14 cellular contexts compared by ENCODE assay signal in the genomic region with DNA sequence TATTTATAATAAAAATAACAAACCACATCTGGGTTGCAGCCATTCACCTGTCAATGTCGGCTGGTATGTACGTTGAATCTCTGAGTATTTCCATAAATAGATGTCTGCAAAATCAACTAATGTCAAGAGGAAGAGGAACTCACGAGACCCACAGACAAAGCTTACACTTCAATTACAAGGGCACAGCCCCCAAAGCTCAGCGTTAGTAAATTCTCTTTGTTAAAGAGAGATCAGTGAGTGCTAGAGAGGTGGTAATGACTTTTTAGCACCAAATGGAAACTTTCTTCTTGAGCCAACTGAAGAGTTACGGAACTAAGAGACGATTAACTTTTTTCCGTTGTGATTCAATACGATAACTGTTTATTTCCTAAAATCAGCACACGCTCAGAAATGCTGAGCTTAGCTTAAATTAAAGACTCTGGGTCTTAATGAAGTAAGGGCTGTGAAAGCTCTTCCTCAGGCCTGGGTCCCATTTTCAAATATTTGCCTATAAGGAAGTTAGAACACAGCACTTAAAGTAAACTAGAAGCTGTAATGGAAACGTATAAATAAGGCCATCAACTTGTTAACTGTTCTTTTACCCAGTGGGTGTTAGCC. TPM values are rescaled to one million over a fixed set of nuclear protein-coding genes. Genes with fewer than 3 reads are reported as not detected.
DNase-seq lines count a peak whose midpoint lies in the region; ATAC-seq and TF ChIP-seq lines count a peak whose summit lies in the region.
"Had no signal": no experiment of that assay in that cellular context is flagged by ENCODE, and none has a peak within 500 bp of the region (broad histone marks: within the 10 kb centered on the region; RNA-seq: fewer than 3 reads in every experiment).

No MANE protein-coding gene starts in this region.

- H3K4me1 ChIP-seq in OCI-LY7 (ENCODE audit: insufficient read depth, low read length, poor library complexity, severe bottlenecking): peaks cover 51% of the 10 kb centered on the region

- no TSS peak for BruUV-seq in OCI-LY7 (replicated peaks; lab: Mats Ljungman, UMichigan)

- peak overlapping the region; percentile 60 for H3K4me3 ChIP-seq in OCI-LY7 (ENCODE audit: low read depth, low read length, poor library complexity, severe bottlenecking)
- H3K4me3 ChIP-seq: upper lobe of left lung had no signal

- POLR2A ChIA-PET in OCI-LY7 (lab: Charles Lee): interaction anchor here (0.7 to 4.5 kb wide), 13 partner anchors 9 to 57 kb away, joined by 3 to 34 read pairs (median 9); partner anchors contain the start of genes HPS4, SRRD and TFIP11

- H3K4me1 Mint-ChIP-seq in activated T-cell treated with anti-CD3 and anti-CD28 coated beads, Interleukin-2, amount 50 U/mL, for 24 hours (ENCODE audit: low read depth): peaks cover 35% of the 10 kb centered on the region
- H3K4me1 Mint-ChIP-seq in activated T-cell treated with anti-CD3 and anti-CD28 coated beads, Interleukin-2, amount 50 U/mL, for 4 hours (ENCODE audit: low read depth): peaks cover 17% of the 10 kb centered on the region
- peaks cover 18% of the 10 kb centered on the region for H3K4me1 Mint-ChIP-seq in dendritic cell treated with granulocyte-macrophage colony-stimulating factor and Interleukin-4, amounts not matched to agents 40 ng/mL and 50 ng/mL, for 4 days (ENCODE audit: low read depth)
- peaks cover 51% of the 10 kb centered on the region for H3K4me1 Mint-ChIP-seq in stimulated activated naive CD8-positive, alpha-beta T cell treated with anti-CD3 and anti-CD28 coated beads, Interleukin-15, Interleukin-2, amounts not matched to agents 100 ng/mL and 50 ng/mL, for 24 hours (ENCODE audit: low read depth)

- intact Hi-C loops in OCI-LY7 (cut with micrococcal nuclease; ENCODE audit: unreplicated experiment): loop anchor here (1.0 to 5.0 kb wide), 3 partner anchors 42 to 80 kb away; no protein-coding TSS in a partner anchor
- intact Hi-C loops in dendritic cell treated with granulocyte-macrophage colony-stimulating factor and Interleukin-4, amounts not matched to agents 40 ng/mL and 50 ng/mL, for 4 days (cut with micrococcal nuclease): no loop called here

- H4K20me1 ChIP-seq in OCI-LY7 (ENCODE audit: insufficient read depth, low read length): no peaks in the 10 kb centered on the region

- H3K4me3 Mint-ChIP-seq in activated T-cell treated with anti-CD3 and anti-CD28 coated beads, Interleukin-2, amount 50 U/mL, for 24 hours: no peak overlapping the region
- no peak overlapping the region for H3K4me3 Mint-ChIP-seq in activated T-cell treated with anti-CD3 and anti-CD28 coated beads, Interleukin-2, amount 50 U/mL, for 4 hours
- no peak overlapping the region for H3K4me3 Mint-ChIP-seq in dendritic cell treated with granulocyte-macrophage colony-stimulating factor and Interleukin-4, amounts not matched to agents 40 ng/mL and 50 ng/mL, for 4 days
- peak overlapping the region; percentile 28 for H3K4me3 Mint-ChIP-seq in stimulated activated naive CD8-positive, alpha-beta T cell treated with anti-CD3 and anti-CD28 coated beads, Interleukin-15, Interleukin-2, amounts not matched to agents 100 ng/mL and 50 ng/mL, for 24 hours

- DNase-seq in activated T-cell treated with anti-CD3 and anti-CD28 coated beads, Interleukin-2, amount 50 U/mL, for 24 hours: no peak
- DNase-seq in activated T-cell treated with anti-CD3 and anti-CD28 coated beads, Interleukin-2, amount 50 U/mL, for 4 hours: no peak
- peak; percentile 88 for DNase-seq in OCI-LY7 (ENCODE audit: low spot score)
- DNase-seq in G401 (ENCODE audit: low spot score): no peak
- DNase-seq in erythroblast (lab: John Stamatoyannopoulos, UW): no peak
- DNase-seq: ACHN, NCI-H1105, NCI-H345, T-helper 2 cell, upper lobe of left lung had no signal

- H3K36me3 Mint-ChIP-seq in activated T-cell treated with anti-CD3 and anti-CD28 coated beads, Interleukin-2, amount 50 U/mL, for 24 hours (ENCODE audit: low read depth): peaks cover 88% of the 10 kb centered on the region
- peaks cover 31% of the 10 kb centered on the region for H3K36me3 Mint-ChIP-seq in activated T-cell treated with anti-CD3 and anti-CD28 coated beads, Interleukin-2, amount 50 U/mL, for 4 hours (ENCODE audit: insufficient read depth)
- H3K36me3 Mint-ChIP-seq in dendritic cell treated with granulocyte-macrophage colony-stimulating factor and Interleukin-4, amounts not matched to agents 40 ng/mL and 50 ng/mL, for 4 days (ENCODE audit: low read depth): peaks cover 90% of the 10 kb centered on the region
- peaks cover 65% of the 10 kb centered on the region for H3K36me3 Mint-ChIP-seq in stimulated activated naive CD8-positive, alpha-beta T cell treated with anti-CD3 and anti-CD28 coated beads, Interleukin-15, Interleukin-2, amounts not matched to agents 100 ng/mL and 50 ng/mL, for 24 hours (ENCODE audit: low read depth)

- CTCF ChIA-PET in OCI-LY7 (lab: Charles Lee; ENCODE audit: unreplicated experiment): interaction anchor here (0.6 kb wide), 1 partner anchor 108 kb away, joined by 3 read pairs; no protein-coding TSS in a partner anchor

- no peaks in the 10 kb centered on the region; the same call in 1 of the 2 replicates for H3K79me2 ChIP-seq in OCI-LY7 (ENCODE audit: insufficient read depth, low read depth, low read length)

- in situ Hi-C loops in G401 (cut with HindIII; ENCODE audit: low sequenced_read_pairs): no loop called here

- H3K27ac ChIP-seq in OCI-LY7 (ENCODE audit: low read depth, low read length, poor library complexity, severe bottlenecking): peak overlapping the region; percentile 98

- peak overlapping the region; percentile 86 for H3K4me2 ChIP-seq in OCI-LY7 (ENCODE audit: low read length)

- H2AFZ ChIP-seq in OCI-LY7 (ENCODE audit: low read length): peak overlapping the region; percentile 53; the same call in 1 of the 2 replicates

- H3K9me3 Mint-ChIP-seq in activated T-cell treated with anti-CD3 and anti-CD28 coated beads, Interleukin-2, amount 50 U/mL, for 24 hours: no peaks in the 10 kb centered on the region
- H3K9me3 Mint-ChIP-seq in activated T-cell treated with anti-CD3 and anti-CD28 coated beads, Interleukin-2, amount 50 U/mL, for 4 hours: no peaks in the 10 kb centered on the region
- H3K9me3 Mint-ChIP-seq in dendritic cell treated with granulocyte-macrophage colony-stimulating factor and Interleukin-4, amounts not matched to agents 40 ng/mL and 50 ng/mL, for 4 days: no peaks in the 10 kb centered on the region
- H3K9me3 Mint-ChIP-seq in stimulated activated naive CD8-positive, alpha-beta T cell treated with anti-CD3 and anti-CD28 coated beads, Interleukin-15, Interleukin-2, amounts not matched to agents 100 ng/mL and 50 ng/mL, for 24 hours: no peaks in the 10 kb centered on the region

- peaks cover 30% of the 10 kb centered on the region; the same call in 1 of the 2 replicates for H3K36me3 ChIP-seq in OCI-LY7 (ENCODE audit: insufficient read depth, low read length)

- no peaks in the 10 kb centered on the region for H3K9me2 ChIP-seq in OCI-LY7 (ENCODE audit: insufficient read depth, low read length)

- peak overlapping the region; percentile 57 for H3K27ac Mint-ChIP-seq in activated T-cell treated with anti-CD3 and anti-CD28 coated beads, Interleukin-2, amount 50 U/mL, for 24 hours
- H3K27ac Mint-ChIP-seq in dendritic cell treated with granulocyte-macrophage colony-stimulating factor and Interleukin-4, amounts not matched to agents 40 ng/mL and 50 ng/mL, for 4 days: peak overlapping the region; percentile 74
- H3K27ac Mint-ChIP-seq in stimulated activated naive CD8-positive, alpha-beta T cell treated with anti-CD3 and anti-CD28 coated beads, Interleukin-15, Interleukin-2, amounts not matched to agents 100 ng/mL and 50 ng/mL, for 24 hours: peak overlapping the region; percentile 65

- TF ChIP-seq POLR2A in erythroblast (IDR thresholded peaks at IDR 0.05; ENCODE audit: low read length): no peak

- no peak for ATAC-seq in activated T-cell treated with anti-CD3 and anti-CD28 coated beads, Interleukin-2, amount 50 U/mL, for 4 hours
- no peak for ATAC-seq in HG03354 (IDR thresholded peaks at IDR 0.05; ENCODE audit: poor library complexity, severe bottlenecking, unreplicated experiment)
- ATAC-seq: Panc1 had no signal

- TF ChIP-seq CTCF in OCI-LY7 (conservative IDR thresholded peaks at IDR 0.05; ENCODE audit: low read length): no peak

- H3K9me3 ChIP-seq in OCI-LY7 (ENCODE audit: low read length): no peaks in the 10 kb centered on the region
- H3K9me3 ChIP-seq: upper lobe of left lung had no signal

- no peaks in the 10 kb centered on the region for H3K27me3 Mint-ChIP-seq in activated T-cell treated with anti-CD3 and anti-CD28 coated beads, Interleukin-2, amount 50 U/mL, for 24 hours
- no peaks in the 10 kb centered on the region for H3K27me3 Mint-ChIP-seq in activated T-cell treated with anti-CD3 and anti-CD28 coated beads, Interleukin-2, amount 50 U/mL, for 4 hours (ENCODE audit: low read depth)
- no peaks in the 10 kb centered on the region for H3K27me3 Mint-ChIP-seq in dendritic cell treated with granulocyte-macrophage colony-stimulating factor and Interleukin-4, amounts not matched to agents 40 ng/mL and 50 ng/mL, for 4 days
- H3K27me3 Mint-ChIP-seq in stimulated activated naive CD8-positive, alpha-beta T cell treated with anti-CD3 and anti-CD28 coated beads, Interleukin-15, Interleukin-2, amounts not matched to agents 100 ng/mL and 50 ng/mL, for 24 hours: no peaks in the 10 kb centered on the region

RNA-seq across cellular contexts. Expression of gene TFIP11, which starts 22.7 kb away (rescaled TPM):
- total RNA-seq in activated T-cell treated with anti-CD3 and anti-CD28 coated beads, Interleukin-2, amount 50 U/mL, for 4 hours: 10 to 100 TPM; 52.4 to 68.5 (median 61.0) TPM
- 39.6 and 45.2 TPM in 2 replicates for total RNA-seq in OCI-LY7 (2014; rRNA removed; shearing (Covaris generic))
- total RNA-seq in OCI-LY7 (2022): 52.3 and 54.5 TPM in 2 replicates
- total RNA-seq in G401 (2014; rRNA removed; shearing (Covaris generic)): 39.1 and 60.0 TPM in 2 replicates

RNA-seq across cellular contexts. Expression of gene SRRD, which starts 51.3 kb away (rescaled TPM):
- 10 to 100 TPM; 32.5 to 40.4 (median 40.2) TPM for total RNA-seq in activated T-cell treated with anti-CD3 and anti-CD28 coated beads, Interleukin-2, amount 50 U/mL, for 4 hours
- 20.7 and 23.1 TPM in 2 replicates for total RNA-seq in OCI-LY7 (2014; rRNA removed; shearing (Covaris generic))
- 33.0 and 36.6 TPM in 2 replicates for total RNA-seq in OCI-LY7 (2022)
- 32.4 and 47.1 TPM in 2 replicates for total RNA-seq in G401 (2014; rRNA removed; shearing (Covaris generic))

RNA-seq across cellular contexts. Expression of gene HPS4, which starts 51.4 kb away (rescaled TPM):
- 10 to 100 TPM; 30.8 to 34.1 (median 33.8) TPM for total RNA-seq in activated T-cell treated with anti-CD3 and anti-CD28 coated beads, Interleukin-2, amount 50 U/mL, for 4 hours
- total RNA-seq in OCI-LY7 (2014; rRNA removed; shearing (Covaris generic)): 64.8 and 77.4 TPM in 2 replicates
- 89.6 and 107 TPM in 2 replicates for total RNA-seq in OCI-LY7 (2022)
- 23.6 and 32.7 TPM in 2 replicates for total RNA-seq in G401 (2014; rRNA removed; shearing (Covaris generic))

RNA-seq across cellular contexts. Expression of gene TPST2, which starts 55.0 kb away (rescaled TPM):
- 10 to 100 TPM; 32.5 to 45.4 (median 38.8) TPM for total RNA-seq in activated T-cell treated with anti-CD3 and anti-CD28 coated beads, Interleukin-2, amount 50 U/mL, for 4 hours
- total RNA-seq in OCI-LY7 (2014; rRNA removed; shearing (Covaris generic)): 19.1 and 19.9 TPM in 2 replicates
- 12.5 and 14.4 TPM in 2 replicates for total RNA-seq in OCI-LY7 (2022)
- 24.1 and 55.9 TPM in 2 replicates for total RNA-seq in G401 (2014; rRNA removed; shearing (Covaris generic))
